Comparison of ENCODE assay signal across 9 cellular contexts in the genomic region with DNA sequence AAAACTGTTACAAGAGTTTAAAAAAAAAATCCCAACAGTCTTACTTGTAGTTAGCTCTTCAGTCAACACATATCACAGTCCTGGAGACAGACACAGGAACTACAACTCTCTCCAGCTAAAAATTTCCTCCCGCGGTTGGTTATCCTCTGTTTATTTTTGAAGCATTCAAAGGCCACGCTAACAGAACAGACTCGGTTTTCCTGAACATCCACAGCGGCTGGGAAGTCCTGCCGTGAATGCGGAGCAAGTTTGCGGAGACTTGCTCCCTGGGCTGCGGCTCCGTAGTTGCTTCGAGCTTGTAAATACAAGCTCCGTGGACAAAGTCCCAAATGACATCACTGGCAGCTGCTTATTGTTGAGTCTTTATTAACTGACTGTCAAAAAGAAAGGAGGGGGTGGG. TPM values are rescaled to one million over a fixed set of nuclear protein-coding genes. Genes with fewer than 3 reads are reported as not detected.
A peak's percentile ranks its signal among the peaks of the same experiment; 100 is the strongest.
DNase-seq lines count a peak whose midpoint lies in the region; TF ChIP-seq lines count a peak whose summit lies in the region.
"Had no signal": no experiment of that assay in that cellular context is flagged by ENCODE, and none has a peak within 500 bp of the region (broad histone marks: within the 10 kb centered on the region; RNA-seq: fewer than 3 reads in every experiment).

NCKAP5 (minus strand) TSS at position 292 of the 400 bp plus-strand sequence. CDS start 50,937 bp downstream, outside the sequence.

- intact Hi-C loops in uterus (cut with DNase I; ENCODE audit: low total_unique reads): no loop called here

- no peaks in the 10 kb centered on the region for H3K36me3 ChIP-seq in fibroblast of lung (ENCODE audit: control insufficient read depth, insufficient read depth, low read length)
- H3K36me3 ChIP-seq in mucosa of rectum (ENCODE audit: control insufficient read depth in 2 of 2, insufficient read depth in 2 of 2, low read length in 2 of 2): no peaks in the 10 kb centered on the region
- H3K36me3 ChIP-seq in uterus: no peaks in the 10 kb centered on the region

- peak within 1 kb of the TSS; percentile 91 for H3K4me2 ChIP-seq in fibroblast of lung (ENCODE audit: extremely low read depth, insufficient read depth, low read length)

- peaks cover 1% of the 10 kb centered on the region for H3K79me2 ChIP-seq in fibroblast of lung (ENCODE audit: control insufficient read depth, insufficient read depth, low read length)

- peak within 1 kb of the TSS; percentile 54 for H3K27ac ChIP-seq in fibroblast of lung (ENCODE audit: insufficient read depth, low read length)
- H3K27ac ChIP-seq in mucosa of rectum (ENCODE audit: low read depth in 2 of 2, low read length in 2 of 2): peak within 1 kb of the TSS; percentile 16 to 56
- peak within 1 kb of the TSS in 1 of 2 donors; percentile 44 for H3K27ac ChIP-seq in uterus

- H3K4me3 ChIP-seq in fibroblast of lung (replicated peaks in 1 of 4; ENCODE audit: control extremely low read depth in 1 of 4, insufficient read depth in 1 of 4, low read depth in 3 of 4, low read length in 4 of 4) (peak within 1 kb of the TSS; percentile 48 to 62 (median 54)), mucosa of rectum (ENCODE audit: low read length in 2 of 2) (peak within 1 kb of the TSS; percentile 33 to 53), uterus (peak within 1 kb of the TSS; percentile 8 to 15)

- TF ChIP-seq CTCF in fibroblast of lung (conservative IDR thresholded peaks at IDR 0.05 in 1 of 2, IDR thresholded peaks at IDR 0.05 in 1 of 2; ENCODE audit: low read depth in 1 of 2, low read length in 2 of 2) (peak in 1 of 2 donors; percentile 36), uterus (IDR thresholded peaks at IDR 0.05) (no peak)

- H3K27me3 ChIP-seq in fibroblast of lung (ENCODE audit: control insufficient read depth, insufficient read depth, low read length) (no peaks in the 10 kb centered on the region), mucosa of rectum (ENCODE audit: control insufficient read depth in 2 of 2, insufficient read depth in 2 of 2, low read length in 2 of 2) (no peaks in the 10 kb centered on the region), uterus (no peaks in the 10 kb centered on the region)

- H3K9ac ChIP-seq in fibroblast of lung (ENCODE audit: insufficient read depth, low read length) (peak within 1 kb of the TSS; percentile 32), mucosa of rectum (ENCODE audit: low read depth in 1 of 2, low read length in 2 of 2) (peak within 1 kb of the TSS in 1 of 2 donors; percentile 59)

- no peaks in the 10 kb centered on the region for H3K9me3 ChIP-seq in fibroblast of lung (ENCODE audit: control insufficient read depth, insufficient read depth, low read depth, low read length)
- H3K9me3 ChIP-seq in mucosa of rectum (ENCODE audit: control insufficient read depth in 2 of 2, low read length in 2 of 2): no peaks in the 10 kb centered on the region
- no peaks in the 10 kb centered on the region for H3K9me3 ChIP-seq in uterus

- no peaks in the 10 kb centered on the region for H4K20me1 ChIP-seq in fibroblast of lung (ENCODE audit: control insufficient read depth, extremely low read depth, insufficient read depth, low read length)

- peak within 1 kb of the TSS; percentile 87 for H2AFZ ChIP-seq in fibroblast of lung (ENCODE audit: low read length)

- TF ChIP-seq POLR2A in uterus (IDR thresholded peaks at IDR 0.05): no peak

- DNase-seq in SHP77 (lab: John Stamatoyannopoulos, UW): peak; percentile 85
- DNase-seq in SHP77 treated with DMSO at 0.1 percent for 48 hours (lab: John Stamatoyannopoulos, UW): no peak
- peak; percentile 67 to 71 for DNase-seq in fibroblast of lung (ENCODE audit: low read depth in 2 of 2)
- DNase-seq in uterus: no peak
- no peak for DNase-seq in NAMALWA (ENCODE audit: low spot score)
- no peak for DNase-seq in cerebellar nuclear complex (lab: John Stamatoyannopoulos, UW)
- DNase-seq in SKM-1 treated with dmso at 0.1 percent for 144 hours (lab: John Stamatoyannopoulos, UW; ENCODE audit: unreplicated experiment): no peak
- DNase-seq: CD8-positive, alpha-beta T cell had no signal

- H3K4me1 ChIP-seq in fibroblast of lung (ENCODE audit: control insufficient read depth, extremely low read depth, insufficient read depth, low read length): peaks cover 15% of the 10 kb centered on the region
- peaks cover 0 to 10% of the 10 kb centered on the region in 2 donors for H3K4me1 ChIP-seq in mucosa of rectum (ENCODE audit: control insufficient read depth in 2 of 2, insufficient read depth in 2 of 2, low read length in 2 of 2)
- H3K4me1 ChIP-seq in uterus: no peaks in the 10 kb centered on the region

RNA-seq across cellular contexts. Expression of gene NCKAP5, which starts in this region (rescaled TPM):
- total RNA-seq in fibroblast of lung: 1.0 and 2.6 TPM in 2 replicates
- 1.9 and 6.2 TPM in 2 replicates for polyA plus RNA-seq in fibroblast of lung
- 1.5 and 5.5 TPM in 2 replicates for polyA plus RNA-seq in fibroblast of lung (2012)
- 2.8 and 11.9 TPM in 2 replicates for polyA minus RNA-seq in fibroblast of lung (ENCODE audit: low replicate concordance)
- total RNA-seq in uterus: 1 to 10 TPM in 2 of 4 donors, under 1 TPM in 1, not detected in 1; 0.55 to 6.6 (median 3.3) TPM
- total RNA-seq: CD8-positive, alpha-beta T cell had no signal

Comparison
In these comparisons a context has a peak if more than half of its experiments do, and no peak if none do; other contexts are left out.
1. DNase-seq: peak in SHP77 (2 of 2) and fibroblast of lung (2 of 2); none in SHP77 treated with DMSO at 0.1 percent for 48 hours (single experiment), uterus (0 of 2), NAMALWA (single experiment), cerebellar nuclear complex (0 of 2) and SKM-1 treated with dmso at 0.1 percent for 144 hours (single experiment).
2. Peak in every context shown above with its lines, with median percentiles within 50 percentile points of each other: H3K4me3 ChIP-seq.